8 cellular contexts compared by ENCODE assay signal in the genomic region with DNA sequence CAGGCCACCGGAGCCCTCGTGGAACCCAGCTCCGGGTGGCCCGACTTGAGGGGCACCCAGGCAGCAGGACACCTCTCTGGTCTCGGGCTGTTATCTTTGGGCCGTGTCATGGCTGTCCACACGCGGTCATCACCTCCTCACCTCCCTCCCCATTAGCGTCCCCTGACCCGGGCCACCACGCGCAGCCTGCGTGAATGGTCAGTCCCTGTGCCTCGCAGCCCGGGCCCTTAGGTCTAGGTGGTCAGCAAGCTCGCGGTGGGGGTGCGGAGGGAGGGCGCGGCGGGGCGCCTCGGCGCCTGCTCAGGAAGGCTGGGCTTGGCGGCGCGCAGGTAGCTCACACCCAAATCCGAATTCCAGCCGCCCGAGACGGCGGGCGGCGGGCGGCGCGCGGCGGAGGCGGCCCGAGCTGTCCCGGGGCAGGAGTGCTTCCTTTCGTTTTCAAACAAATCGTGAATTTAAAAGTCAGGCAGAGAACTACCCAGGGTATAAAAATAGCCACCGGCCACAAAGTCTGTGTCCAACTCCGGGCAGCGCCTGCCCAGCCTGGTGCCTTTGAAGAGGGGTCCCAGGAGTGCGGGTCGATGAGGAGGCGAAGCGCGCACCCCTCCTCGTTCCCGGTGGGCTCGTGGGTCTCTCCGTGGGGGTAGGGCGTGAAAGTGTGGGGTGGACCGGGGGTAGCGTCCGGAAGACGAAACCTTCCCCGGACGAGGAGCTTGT. TPM values are rescaled to one million over a fixed set of nuclear protein-coding genes. Genes with fewer than 3 reads are reported as not detected.
DNase-seq lines count a peak whose midpoint lies in the region; ATAC-seq, FAIRE-seq and TF ChIP-seq lines count a peak whose summit lies in the region.

No MANE protein-coding gene starts in this region.

- H3K4me1 ChIP-seq in HepG2 (ENCODE audit: insufficient read depth, low read length), result peaks cover 77% of the 10 kb centered on the region

- FAIRE-seq in HepG2 (lab: Jason Lieb, UNC), result no peak

- no peak for TF ChIP-seq CTCF in GM10266 (IDR thresholded peaks at IDR 0.05; ENCODE audit: control insufficient read depth, insufficient read depth, low read depth, missing control alignments)
- TF ChIP-seq CTCF in choroid plexus epithelial cell (conservative IDR thresholded peaks at IDR 0.05; ENCODE audit: low read depth, low read length), result no peak
- no peak for TF ChIP-seq CTCF in HepG2 (CRISPR knock-in tag; IDR thresholded peaks at IDR 0.05)

- H3K9ac ChIP-seq in HepG2 (ENCODE audit: insufficient read depth, low read depth, low read length), result peak overlapping the region; percentile 83

- peak overlapping the region; percentile 97 for H3K4me2 ChIP-seq in HepG2 (ENCODE audit: low read depth, low read length)

- H3K36me3 ChIP-seq in HepG2 (replicated peaks in 1 of 2; ENCODE audit: control insufficient read depth in 1 of 2, insufficient read depth in 2 of 2, low read length in 2 of 2), result no peaks in the 10 kb centered on the region

- no peaks in the 10 kb centered on the region for H3K9me3 ChIP-seq in HepG2 (ENCODE audit: low read length)

- TF ChIP-seq POLR2A in HepG2 (IDR thresholded peaks at IDR 0.05; ENCODE audit: insufficient read depth in 1 of 2, low read depth in 2 of 2, low read length in 2 of 2), result no peak

- POLR2A ChIA-PET in HepG2 (lab: Yijun Ruan, JAX), result no interaction called here

- BruUV-seq in HepG2 (replicated peaks; lab: Mats Ljungman, UMichigan), result TSS peak; percentile 85

- H2AFZ ChIP-seq in HepG2 (ENCODE audit: low read length), result no peak overlapping the region

- ATAC-seq in HepG2, result no peak
- no peak for ATAC-seq in GM18517 (IDR thresholded peaks at IDR 0.05; ENCODE audit: unreplicated experiment)

- no peaks in the 10 kb centered on the region for H4K20me1 ChIP-seq in HepG2 (ENCODE audit: insufficient read depth, low read length)

- intact Hi-C loops in HepG2 (cut with micrococcal nuclease; ENCODE audit: unreplicated experiment), result loop anchor here (5.0 to 10.0 kb wide), 2 partner anchors 42 to 150 kb away; no protein-coding TSS in a partner anchor

- H3K79me2 ChIP-seq in HepG2 (ENCODE audit: insufficient read depth, low read length), result peaks cover 33% of the 10 kb centered on the region

- CTCF ChIA-PET in HepG2 (lab: Yijun Ruan, JAX; ENCODE audit: low intra/inter-chr PET ratio, low total read pairs), result no interaction called here

- H3K27ac ChIP-seq in HepG2 (ENCODE audit: extremely low read length, insufficient read depth, low read length) (peak overlapping the region; percentile 68), substantia nigra (ENCODE audit: low read depth, low read length, poor library complexity, severe bottlenecking) (peak overlapping the region; percentile 75)

- DNase-seq in GM10266 (ENCODE audit: extremely low spot score) (peak; percentile 74), RKO (ENCODE audit: low spot score) (peak; percentile 57), choroid plexus epithelial cell (ENCODE audit: low read depth) (peak; percentile 55), HepG2 (ENCODE audit: low spot score) (no peak), substantia nigra (lab: John Stamatoyannopoulos, UW) (peak in 3 of 49 donors; percentile 35 to 64 (median 47)), NCI-H1417 treated with DMSO at 0.1 percent for 48 hours (lab: John Stamatoyannopoulos, UW) (no peak), NCI-H345 treated with DMSO at 0.1 percent for 48 hours (lab: John Stamatoyannopoulos, UW; ENCODE audit: unreplicated experiment) (no peak)

- peaks cover 0 to 2% of the 10 kb centered on the region in 2 experiments; a peak in 2 of 5 replicates for H3K27me3 ChIP-seq in HepG2 (ENCODE audit: control insufficient read depth in 1 of 2, insufficient read depth in 2 of 2, low read length in 2 of 2)

- WGBS in HepG2 (ENCODE audit: low lambda C conversion rate), result 5% methylated on average over 7 of the region's 63 CpGs

- H3K4me3 ChIP-seq in choroid plexus epithelial cell (ENCODE audit: low read depth, low read length) (peak overlapping the region; percentile 72), HepG2 (replicated peaks in 1 of 3; ENCODE audit: insufficient read depth in 1 of 3, low read depth in 2 of 3, low read length in 3 of 3) (peak overlapping the region; percentile 67 to 83 (median 73))

- TF ChIP-seq RAD21 in HepG2 (CRISPR knock-in tag; IDR thresholded peaks at IDR 0.05), result no peak

- TF ChIP-seq EP300 in HepG2 (IDR thresholded peaks at IDR 0.05; ENCODE audit: low read depth in 2 of 2, low read length in 2 of 2) (no peak), HepG2 (CRISPR knock-in tag; IDR thresholded peaks at IDR 0.05; ENCODE audit: borderline replicate concordance) (no peak)

- in situ Hi-C loops in HepG2 (cut with HindIII; ENCODE audit: extremely low pct_ligation_motif_present, low pct_unique_long_range_greater_than_20kb), result loop anchor here (10.0 kb wide), 1 partner anchor 160 kb away; a partner anchor contains a TSS

TF ChIP-seq in HepG2, 621 proteins besides CTCF, POLR2A, EP300 and RAD21 (continues in another document):
- TF ChIP-seq, protein P1, sequence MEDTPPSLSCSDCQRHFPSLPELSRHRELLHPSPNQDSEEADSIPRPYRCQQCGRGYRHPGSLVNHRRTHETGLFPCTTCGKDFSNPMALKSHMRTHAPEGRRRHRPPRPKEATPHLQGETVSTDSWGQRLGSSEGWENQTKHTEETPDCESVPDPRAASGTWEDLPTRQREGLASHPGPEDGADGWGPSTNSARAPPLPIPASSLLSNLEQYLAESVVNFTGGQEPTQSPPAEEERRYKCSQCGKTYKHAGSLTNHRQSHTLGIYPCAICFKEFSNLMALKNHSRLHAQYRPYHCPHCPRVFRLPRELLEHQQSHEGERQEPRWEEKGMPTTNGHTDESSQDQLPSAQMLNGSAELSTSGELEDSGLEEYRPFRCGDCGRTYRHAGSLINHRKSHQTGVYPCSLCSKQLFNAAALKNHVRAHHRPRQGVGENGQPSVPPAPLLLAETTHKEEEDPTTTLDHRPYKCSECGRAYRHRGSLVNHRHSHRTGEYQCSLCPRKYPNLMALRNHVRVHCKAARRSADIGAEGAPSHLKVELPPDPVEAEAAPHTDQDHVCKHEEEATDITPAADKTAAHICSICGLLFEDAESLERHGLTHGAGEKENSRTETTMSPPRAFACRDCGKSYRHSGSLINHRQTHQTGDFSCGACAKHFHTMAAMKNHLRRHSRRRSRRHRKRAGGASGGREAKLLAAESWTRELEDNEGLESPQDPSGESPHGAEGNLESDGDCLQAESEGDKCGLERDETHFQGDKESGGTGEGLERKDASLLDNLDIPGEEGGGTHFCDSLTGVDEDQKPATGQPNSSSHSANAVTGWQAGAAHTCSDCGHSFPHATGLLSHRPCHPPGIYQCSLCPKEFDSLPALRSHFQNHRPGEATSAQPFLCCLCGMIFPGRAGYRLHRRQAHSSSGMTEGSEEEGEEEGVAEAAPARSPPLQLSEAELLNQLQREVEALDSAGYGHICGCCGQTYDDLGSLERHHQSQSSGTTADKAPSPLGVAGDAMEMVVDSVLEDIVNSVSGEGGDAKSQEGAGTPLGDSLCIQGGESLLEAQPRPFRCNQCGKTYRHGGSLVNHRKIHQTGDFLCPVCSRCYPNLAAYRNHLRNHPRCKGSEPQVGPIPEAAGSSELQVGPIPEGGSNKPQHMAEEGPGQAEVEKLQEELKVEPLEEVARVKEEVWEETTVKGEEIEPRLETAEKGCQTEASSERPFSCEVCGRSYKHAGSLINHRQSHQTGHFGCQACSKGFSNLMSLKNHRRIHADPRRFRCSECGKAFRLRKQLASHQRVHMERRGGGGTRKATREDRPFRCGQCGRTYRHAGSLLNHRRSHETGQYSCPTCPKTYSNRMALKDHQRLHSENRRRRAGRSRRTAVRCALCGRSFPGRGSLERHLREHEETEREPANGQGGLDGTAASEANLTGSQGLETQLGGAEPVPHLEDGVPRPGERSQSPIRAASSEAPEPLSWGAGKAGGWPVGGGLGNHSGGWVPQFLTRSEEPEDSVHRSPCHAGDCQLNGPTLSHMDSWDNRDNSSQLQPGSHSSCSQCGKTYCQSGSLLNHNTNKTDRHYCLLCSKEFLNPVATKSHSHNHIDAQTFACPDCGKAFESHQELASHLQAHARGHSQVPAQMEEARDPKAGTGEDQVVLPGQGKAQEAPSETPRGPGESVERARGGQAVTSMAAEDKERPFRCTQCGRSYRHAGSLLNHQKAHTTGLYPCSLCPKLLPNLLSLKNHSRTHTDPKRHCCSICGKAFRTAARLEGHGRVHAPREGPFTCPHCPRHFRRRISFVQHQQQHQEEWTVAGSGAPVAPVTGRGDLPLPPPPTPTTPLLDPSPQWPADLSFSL (CRISPR knock-in tag; IDR thresholded peaks at IDR 0.05), result no peak

RNA-seq across cellular contexts. Expression of a gene that starts 1.0 kb away (rescaled TPM):
- 19.2 and 29.2 TPM in 2 replicates for total RNA-seq in HepG2 (2016; rRNA removed; fragmentation: Illumina TruSeq; extraction: Trizol)
- 24.1 and 24.5 TPM in 2 replicates for total RNA-seq in HepG2 (2016; cell fraction: cytosol; rRNA removed; fragmentation: Illumina TruSeq; extraction: Trizol; ENCODE audit: low read depth)
- 16.2 and 29.2 TPM in 2 replicates for total RNA-seq in HepG2 (2016; cell fraction: insoluble cytoplasmic fraction; rRNA removed; fragmentation: Illumina TruSeq; extraction: Trizol)
- 50.6 and 51.0 TPM in 2 replicates for total RNA-seq in HepG2 (2016; cell fraction: membrane; rRNA removed; fragmentation: Illumina TruSeq; extraction: Trizol)
- 14.5 and 14.9 TPM in 2 replicates for total RNA-seq in HepG2 (2016; cell fraction: nucleus; rRNA removed; fragmentation: Illumina TruSeq; extraction: Trizol)
- 18.9 and 23.8 TPM in 2 replicates for polyA plus RNA-seq in HepG2 (2011; rRNA removed)
- 20.3 and 28.6 TPM in 2 replicates for polyA plus RNA-seq in HepG2 (2011; cell fraction: cytosol; rRNA removed)
- polyA plus RNA-seq in HepG2 (2011; cell fraction: nucleus; rRNA removed), result 25.5 and 28.6 TPM in 2 replicates
- 42.6 and 48.4 TPM in 2 replicates for polyA plus RNA-seq in HepG2 (2012)
- polyA plus RNA-seq in HepG2 (2016; cell fraction: cytosol; fragmentation: Illumina TruSeq; extraction: Trizol; ENCODE audit: low read depth), result 68.3 and 74.3 TPM in 2 replicates
- 28.2 and 39.1 TPM in 2 replicates for polyA plus RNA-seq in HepG2 (2016; cell fraction: insoluble cytoplasmic fraction; fragmentation: Illumina TruSeq; extraction: Trizol; ENCODE audit: low read depth)
- polyA plus RNA-seq in HepG2 (2016; cell fraction: membrane; fragmentation: Illumina TruSeq; extraction: Trizol; ENCODE audit: low read depth), result 81.0 and 95.6 TPM in 2 replicates
- 27.8 and 30.7 TPM in 2 replicates for polyA plus RNA-seq in HepG2 (2016; cell fraction: nucleus; fragmentation: Illumina TruSeq; extraction: Trizol; ENCODE audit: insufficient read depth, low read depth)
- 26.4 and 69.1 TPM in 2 replicates for polyA minus RNA-seq in HepG2 (2011; rRNA and poly(A)+ RNA removed; ENCODE audit: low replicate concordance)
- polyA minus RNA-seq in HepG2 (2011; cell fraction: cytosol; rRNA and poly(A)+ RNA removed), result 27.2 and 30.5 TPM in 2 replicates
- polyA minus RNA-seq in HepG2 (2011; cell fraction: nucleus; rRNA and poly(A)+ RNA removed), result 13.6 and 15.8 TPM in 2 replicates

Comparison
In these comparisons a context has a peak if more than half of its experiments do, and no peak if none do; other contexts are left out.
1. DNase-seq: peak in GM10266 (single experiment), RKO (single experiment) and choroid plexus epithelial cell (single experiment); none in HepG2 (single experiment), NCI-H1417 treated with DMSO at 0.1 percent for 48 hours (single experiment) and NCI-H345 treated with DMSO at 0.1 percent for 48 hours (single experiment).